17 cellular contexts compared by ENCODE assay signal in genomic region chr5:103745353-103746065, GRCh38.
DNase-seq lines count a peak whose midpoint lies in the region; ATAC-seq, FAIRE-seq and TF ChIP-seq lines count a peak whose summit lies in the region.
"Had no signal": no experiment of that assay in that cellular context is flagged by ENCODE, and none has a peak within 500 bp of the region (broad histone marks: within the 10 kb centered on the region; RNA-seq: fewer than 3 reads in every experiment).

No MANE protein-coding gene starts in this region.

- H3F3A ChIP-seq in neural cell (ENCODE audit: insufficient read depth, low read length, poor library complexity, severe bottlenecking) (no peaks in the 10 kb centered on the region), neural progenitor cell (ENCODE audit: low read depth) (no peaks in the 10 kb centered on the region)

- H3K27ac ChIP-seq in neural cell (ENCODE audit: low read length) (no peak overlapping the region), neural progenitor cell (no peak overlapping the region)
- H3K27ac ChIP-seq: BLaER1 treated with 17β-estradiol and CSF1 and Interleukin-3, amounts not matched to agents 10 nM and 100 nM had no signal

- no peaks in the 10 kb centered on the region for H3K4me1 ChIP-seq in neural progenitor cell
- H3K4me1 ChIP-seq: BLaER1 treated with 17β-estradiol and CSF1 and Interleukin-3, amounts not matched to agents 10 nM and 100 nM had no signal

- TF ChIP-seq RAD21 in neural cell (conservative IDR thresholded peaks at IDR 0.05) = no peak

- peaks cover 6% of the 10 kb centered on the region for H3K9me3 Mint-ChIP-seq in stimulated activated effector memory CD8-positive, alpha-beta T cell treated with anti-CD3 and anti-CD28 coated beads, Interleukin-12 subunit alpha, Interleukin-12 subunit beta, amount 100 ng/mL, for 72 hours
- no peaks in the 10 kb centered on the region for H3K9me3 Mint-ChIP-seq in neural progenitor cell

- H3K36me3 ChIP-seq in neural cell (ENCODE audit: insufficient read depth, low read length) (no peaks in the 10 kb centered on the region), neural progenitor cell (no peaks in the 10 kb centered on the region)
- H3K36me3 ChIP-seq: BLaER1 treated with 17β-estradiol and CSF1 and Interleukin-3, amounts not matched to agents 10 nM and 100 nM had no signal

- H3K79me2 ChIP-seq in neural cell (replicated peaks; ENCODE audit: insufficient read depth, low read length) (no peaks in the 10 kb centered on the region), neural progenitor cell (ENCODE audit: low read depth) (no peaks in the 10 kb centered on the region)

- H3K27ac Mint-ChIP-seq in stimulated activated effector memory CD8-positive, alpha-beta T cell treated with anti-CD3 and anti-CD28 coated beads, Interleukin-12 subunit alpha, Interleukin-12 subunit beta, amount 100 ng/mL, for 72 hours = no peak overlapping the region
- no peak overlapping the region for H3K27ac Mint-ChIP-seq in neural progenitor cell
- H3K27ac Mint-ChIP-seq: CD4-positive, CD25-positive, alpha-beta regulatory T cell had no signal

- H2AFZ ChIP-seq in neural cell (ENCODE audit: low read depth, low read length) (no peak overlapping the region), neural progenitor cell (replicated peaks) (no peak overlapping the region)

- no peaks in the 10 kb centered on the region for H3K9me2 ChIP-seq in neural cell (ENCODE audit: insufficient read depth, low read length)

- no peaks in the 10 kb centered on the region for H3K4me1 Mint-ChIP-seq in stimulated activated effector memory CD8-positive, alpha-beta T cell treated with anti-CD3 and anti-CD28 coated beads, Interleukin-12 subunit alpha, Interleukin-12 subunit beta, amount 100 ng/mL, for 72 hours
- H3K4me1 Mint-ChIP-seq in neural progenitor cell = peaks cover 21% of the 10 kb centered on the region
- H3K4me1 Mint-ChIP-seq: CD4-positive, CD25-positive, alpha-beta regulatory T cell had no signal

- no peak overlapping the region for H3K9ac ChIP-seq in neural cell (ENCODE audit: low read length)
- H3K9ac ChIP-seq in neural progenitor cell = no peak overlapping the region
- H3K9ac ChIP-seq: BLaER1 treated with 17β-estradiol and CSF1 and Interleukin-3, amounts not matched to agents 10 nM and 100 nM had no signal

- no peak overlapping the region for H3K4me3 ChIP-seq in fibroblast of mammary gland (ENCODE audit: control insufficient read depth, low read depth, low read length)
- no peak overlapping the region for H3K4me3 ChIP-seq in neural cell (ENCODE audit: low read length)
- H3K4me3 ChIP-seq in neural progenitor cell = no peak overlapping the region
- H3K4me3 ChIP-seq: BLaER1 treated with 17β-estradiol and CSF1 and Interleukin-3, amounts not matched to agents 10 nM and 100 nM had no signal

- no peaks in the 10 kb centered on the region for H3K27me3 Mint-ChIP-seq in neural progenitor cell (ENCODE audit: insufficient read depth, low read depth)
- H3K27me3 Mint-ChIP-seq: CD4-positive, CD25-positive, alpha-beta regulatory T cell had no signal

- no peaks in the 10 kb centered on the region for H3K36me3 Mint-ChIP-seq in stimulated activated effector memory CD8-positive, alpha-beta T cell treated with anti-CD3 and anti-CD28 coated beads, Interleukin-12 subunit alpha, Interleukin-12 subunit beta, amount 100 ng/mL, for 72 hours
- H3K36me3 Mint-ChIP-seq in neural progenitor cell = no peaks in the 10 kb centered on the region
- H3K36me3 Mint-ChIP-seq: CD4-positive, CD25-positive, alpha-beta regulatory T cell had no signal

- no peak for FAIRE-seq in urothelium cell line (lab: Jason Lieb, UNC)
- FAIRE-seq: GM12892, H1 had no signal

- no peaks in the 10 kb centered on the region for H4K20me1 ChIP-seq in neural cell (ENCODE audit: insufficient read depth)
- no peaks in the 10 kb centered on the region for H4K20me1 ChIP-seq in neural progenitor cell (ENCODE audit: low read depth)
- H4K20me1 ChIP-seq: BLaER1 treated with 17β-estradiol and CSF1 and Interleukin-3, amounts not matched to agents 10 nM and 100 nM had no signal

- H3K27me3 ChIP-seq in neural cell (ENCODE audit: insufficient read depth, low read depth, low read length) (no peaks in the 10 kb centered on the region), neural progenitor cell (no peaks in the 10 kb centered on the region)
- H3K27me3 ChIP-seq: BLaER1 treated with 17β-estradiol and CSF1 and Interleukin-3, amounts not matched to agents 10 nM and 100 nM had no signal

- no peak overlapping the region for H3K4me2 ChIP-seq in neural cell (ENCODE audit: low read length)
- H3K4me2 ChIP-seq in neural progenitor cell = no peak overlapping the region
- H3K4me2 ChIP-seq: BLaER1 treated with 17β-estradiol and CSF1 and Interleukin-3, amounts not matched to agents 10 nM and 100 nM had no signal

- no peak overlapping the region for H3K4me3 Mint-ChIP-seq in stimulated activated effector memory CD8-positive, alpha-beta T cell treated with anti-CD3 and anti-CD28 coated beads, Interleukin-12 subunit alpha, Interleukin-12 subunit beta, amount 100 ng/mL, for 72 hours
- no peak overlapping the region for H3K4me3 Mint-ChIP-seq in neural progenitor cell
- H3K4me3 Mint-ChIP-seq: CD4-positive, CD25-positive, alpha-beta regulatory T cell had no signal

- peak; percentile 95 for TF ChIP-seq EP300 in neural cell (conservative IDR thresholded peaks at IDR 0.05; ENCODE audit: poor library complexity, severe bottlenecking)

- H3K9me3 ChIP-seq in neural cell (ENCODE audit: low read length) = no peaks in the 10 kb centered on the region
- no peaks in the 10 kb centered on the region for H3K9me3 ChIP-seq in neural progenitor cell (ENCODE audit: low read depth)
- H3K9me3 ChIP-seq: BLaER1 treated with 17β-estradiol and CSF1 and Interleukin-3, amounts not matched to agents 10 nM and 100 nM had no signal

- DNase-seq in DMS114 treated with DMSO at 0.1 percent for 48 hours (lab: John Stamatoyannopoulos, UW; ENCODE audit: unreplicated experiment) (peak; percentile 45), NCI-H82 (lab: John Stamatoyannopoulos, UW) (peak; percentile 83), fibroblast of mammary gland (ENCODE audit: low read depth) (peak; percentile 7), urothelium cell line (ENCODE audit: low spot score) (no peak), neural progenitor cell (ENCODE audit: low spot score) (no peak)
- no peak for DNase-seq in stimulated activated effector memory CD8-positive, alpha-beta T cell treated with anti-CD3 and anti-CD28 coated beads, Interleukin-12 subunit alpha, Interleukin-12 subunit beta, amount 100 ng/mL, for 72 hours (ENCODE audit: low spot score in 2 of 2)
- DNase-seq: ACHN; CD4-positive, CD25-positive, alpha-beta regulatory T cell; DMS 273 treated with DMSO at 0.1 percent for 48 hours; DMS79; IMR-90 had no signal

- ATAC-seq in stimulated activated effector memory CD8-positive, alpha-beta T cell treated with anti-CD3 and anti-CD28 coated beads, Interleukin-12 subunit alpha, Interleukin-12 subunit beta, amount 100 ng/mL, for 72 hours = no peak
- ATAC-seq in HG03097 (IDR thresholded peaks at IDR 0.05; ENCODE audit: low FRiP score, unreplicated experiment) = no peak
- ATAC-seq: HCT116 had no signal

- TF ChIP-seq CTCF in fibroblast of mammary gland (conservative IDR thresholded peaks at IDR 0.05; ENCODE audit: control insufficient read depth, insufficient read depth, low read depth, low read length) (no peak), neural cell (IDR thresholded peaks at IDR 0.05; ENCODE audit: poor library complexity, severe bottlenecking) (no peak), neural progenitor cell (IDR thresholded peaks at IDR 0.05) (no peak)

TF ChIP-seq in neural cell, 6 proteins besides CTCF, POLR2A, EP300 and RAD21:
- no peak for TF ChIP-seq TAF1 (IDR thresholded peaks at IDR 0.05; ENCODE audit: low read depth)
- peak; percentile 70 for TF ChIP-seq POLR2AphosphoS5 (IDR thresholded peaks at IDR 0.05)

Comparison
In these comparisons a context has a peak if more than half of its experiments do, and no peak if none do; other contexts are left out.
1. DNase-seq: peak in DMS114 treated with DMSO at 0.1 percent for 48 hours (single experiment), NCI-H82 (single experiment) and fibroblast of mammary gland (single experiment); none in stimulated activated effector memory CD8-positive, alpha-beta T cell treated with anti-CD3 and anti-CD28 coated beads, Interleukin-12 subunit alpha, Interleukin-12 subunit beta, amount 100 ng/mL, for 72 hours (0 of 2), urothelium cell line (single experiment) and neural progenitor cell (single experiment).